In the genomic region with DNA sequence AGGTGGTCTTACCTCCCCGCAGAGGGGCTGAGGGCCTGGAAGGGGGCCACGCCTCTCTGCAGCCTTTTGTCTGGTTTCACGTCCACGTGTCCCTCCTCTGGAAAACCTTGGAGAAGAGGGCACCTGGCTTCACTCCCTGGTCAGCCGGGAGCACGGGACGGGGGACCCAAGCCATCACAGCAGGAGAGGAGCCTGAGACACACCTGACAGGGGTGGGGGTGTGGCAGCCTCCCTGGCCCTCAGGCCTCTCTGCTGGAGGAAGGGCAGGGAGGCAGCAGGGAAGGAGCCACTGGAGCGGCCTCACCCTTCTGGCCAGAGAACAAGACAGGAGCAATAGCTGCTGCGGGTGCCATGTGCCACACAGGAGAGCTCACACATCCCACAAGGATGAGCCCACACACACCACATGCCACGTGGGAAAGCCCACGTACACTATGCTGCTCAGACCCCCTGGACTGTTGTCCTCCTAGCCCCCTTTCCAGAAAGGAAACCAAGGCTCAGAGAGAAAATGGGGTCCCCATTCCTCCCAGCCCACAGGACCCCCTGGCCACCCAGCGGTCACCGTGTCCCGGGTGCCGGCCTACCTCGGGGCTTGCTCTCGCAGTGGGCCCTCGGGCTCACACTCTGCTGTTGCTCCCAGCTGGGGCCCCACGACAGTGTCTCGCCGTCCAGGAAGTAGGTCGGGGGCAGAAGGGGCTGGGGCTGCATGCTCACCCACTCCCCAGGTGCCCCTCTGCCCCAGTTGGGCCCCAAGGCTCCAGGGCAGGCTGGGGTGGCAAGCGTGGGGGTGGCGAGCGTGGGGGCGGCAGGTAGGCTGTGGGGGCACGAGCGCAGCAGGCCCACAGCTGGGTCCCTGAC, we compare ENCODE assay signal across 17 cellular contexts. TPM values are rescaled to one million over a fixed set of nuclear protein-coding genes. Genes with fewer than 3 reads are reported as not detected.
DNase-seq lines count a peak whose midpoint lies in the region; ATAC-seq and TF ChIP-seq lines count a peak whose summit lies in the region.
"Had no signal": no experiment of that assay in that cellular context is flagged by ENCODE, and none has a peak within 500 bp of the region (broad histone marks: within the 10 kb centered on the region; RNA-seq: fewer than 3 reads in every experiment).

No MANE protein-coding gene starts in this region.

- no peak overlapping the region for H2BK5ac ChIP-seq in neuronal stem cell (ENCODE audit: low read length)

- H3K9me3 ChIP-seq in right cardiac atrium (ENCODE audit: control insufficient read depth, low read length) (no peaks in the 10 kb centered on the region), right atrium auricular region (no peaks in the 10 kb centered on the region), HEK293 (ENCODE audit: control insufficient read depth, insufficient read depth, low read depth, low read length) (no peaks in the 10 kb centered on the region), neuronal stem cell (replicated peaks in 1 of 2; ENCODE audit: control insufficient read depth in 2 of 2, insufficient read depth in 1 of 2, low read depth in 1 of 2, low read length in 2 of 2) (no peaks in the 10 kb centered on the region), smooth muscle cell (replicated peaks; ENCODE audit: low read depth) (no peaks in the 10 kb centered on the region)
- H3K9me3 ChIP-seq: BLaER1 treated with 17β-estradiol and CSF1 and Interleukin-3, amounts not matched to agents 10 nM and 100 nM; HAP-1 had no signal

- H3K18ac ChIP-seq in neuronal stem cell (ENCODE audit: low read length): peak overlapping the region; percentile 38

- POLR2A ChIA-PET in HEK293 (lab: Yijun Ruan, JAX): interaction anchor here (0.8 kb wide), 1 partner anchor 310 kb away, joined by 3 read pairs; no protein-coding TSS in a partner anchor

- no peak overlapping the region for H3K14ac ChIP-seq in neuronal stem cell (ENCODE audit: low read length)

- peak in 2 of 3 donors; percentile 34 to 35 for DNase-seq in right cardiac atrium
- no peak for DNase-seq in right atrium auricular region (ENCODE audit: low spot score)
- no peak for DNase-seq in neuronal stem cell (ENCODE audit: low spot score)
- DNase-seq in smooth muscle cell (lab: John Stamatoyannopoulos, UW; ENCODE audit: unreplicated experiment): no peak
- DNase-seq in epidermal melanocyte (ENCODE audit: insufficient read length, low spot score): no peak
- DNase-seq: CD4-positive, alpha-beta T cell; CD8-positive, alpha-beta memory T cell; DMS 273 treated with DMSO at 0.1 percent for 48 hours; DMS79; EL; GDM1; GOT3 had no signal

- no peaks in the 10 kb centered on the region for H3K79me2 ChIP-seq in smooth muscle cell (ENCODE audit: low read depth)

- H3K4me2 ChIP-seq in neuronal stem cell (ENCODE audit: insufficient read depth, low read length, poor library complexity, severe bottlenecking) (no peak overlapping the region), smooth muscle cell (no peak overlapping the region)

- H4K91ac ChIP-seq in neuronal stem cell (ENCODE audit: low read depth, low read length, poor library complexity): peak overlapping the region; percentile 72

- peak overlapping the region; percentile 50 for H3K9ac ChIP-seq in neuronal stem cell (ENCODE audit: low read depth, low read length, poor library complexity)
- H3K9ac ChIP-seq in smooth muscle cell (ENCODE audit: low read depth): no peak overlapping the region

- H4K8ac ChIP-seq in neuronal stem cell (ENCODE audit: low read depth, low read length): no peak overlapping the region

- no peak for ATAC-seq in right cardiac atrium

- TF ChIP-seq CTCF in right atrium auricular region (IDR thresholded peaks at IDR 0.05) (no peak), HEK293 (tag by site-specific recombination; IDR thresholded peaks at IDR 0.05) (no peak), smooth muscle cell (IDR thresholded peaks at IDR 0.05; ENCODE audit: borderline replicate concordance, insufficient read depth, poor library complexity, severe bottlenecking) (no peak)

- H3K23ac ChIP-seq in neuronal stem cell (ENCODE audit: low read depth, low read length, poor library complexity): peak overlapping the region; percentile 65

- intact Hi-C loops in right cardiac atrium (cut with DNase I): loop anchor here in 2 of 4 donors (10.0 kb wide), 2 partner anchors 111 to 321 kb away; partner anchors contain the start of gene UBAC1 (in 1 of the 2)

- H3K4me3 ChIP-seq in right cardiac atrium (ENCODE audit: low read length) (no peak overlapping the region), right atrium auricular region (no peak overlapping the region), HEK293 (ENCODE audit: low read depth, low read length) (no peak overlapping the region), neuronal stem cell (ENCODE audit: low read length in 2 of 2) (no peak overlapping the region), smooth muscle cell (no peak overlapping the region)
- H3K4me3 ChIP-seq: BLaER1 treated with 17β-estradiol and CSF1 and Interleukin-3, amounts not matched to agents 10 nM and 100 nM; HAP-1 had no signal

- no peak overlapping the region for H2AFZ ChIP-seq in neuronal stem cell (ENCODE audit: low read length)
- no peak overlapping the region for H2AFZ ChIP-seq in smooth muscle cell (ENCODE audit: low read depth)

- H3K4me1 ChIP-seq in right cardiac atrium (ENCODE audit: control insufficient read depth, insufficient read depth, low read length): no peaks in the 10 kb centered on the region
- peaks cover 0 to 14% of the 10 kb centered on the region in 2 donors for H3K4me1 ChIP-seq in right atrium auricular region
- H3K4me1 ChIP-seq in HEK293 (ENCODE audit: control insufficient read depth, insufficient read depth, low read length): no peaks in the 10 kb centered on the region
- H3K4me1 ChIP-seq in neuronal stem cell (ENCODE audit: control insufficient read depth in 2 of 2, insufficient read depth in 1 of 2, low read depth in 1 of 2, low read length in 2 of 2): peaks cover 0 to 3% of the 10 kb centered on the region in 2 donors
- peaks cover 3% of the 10 kb centered on the region for H3K4me1 ChIP-seq in smooth muscle cell (ENCODE audit: low read depth)
- H3K4me1 ChIP-seq: HAP-1 had no signal

- H3K79me1 ChIP-seq in neuronal stem cell (ENCODE audit: low read depth, low read length): peaks cover 3% of the 10 kb centered on the region

- H2AK5ac ChIP-seq in neuronal stem cell (ENCODE audit: low read depth, low read length): peak overlapping the region; percentile 97

- H3K36me3 ChIP-seq in right atrium auricular region: no peaks in the 10 kb centered on the region
- H3K36me3 ChIP-seq in HEK293 (ENCODE audit: control insufficient read depth in 2 of 2, insufficient read depth in 1 of 2, low read length in 2 of 2): no peaks in the 10 kb centered on the region
- H3K36me3 ChIP-seq in neuronal stem cell (replicated peaks in 1 of 2; ENCODE audit: control insufficient read depth in 2 of 2, insufficient read depth in 2 of 2, low read length in 2 of 2): no peaks in the 10 kb centered on the region
- H3K36me3 ChIP-seq in smooth muscle cell (ENCODE audit: low read depth): no peaks in the 10 kb centered on the region
- H3K36me3 ChIP-seq: BLaER1 treated with 17β-estradiol and CSF1 and Interleukin-3, amounts not matched to agents 10 nM and 100 nM; HAP-1 had no signal

- H2BK120ac ChIP-seq in neuronal stem cell (ENCODE audit: low read depth, low read length): no peak overlapping the region

- H3F3A ChIP-seq in smooth muscle cell (ENCODE audit: low read depth): no peaks in the 10 kb centered on the region

- H3K4ac ChIP-seq in neuronal stem cell (ENCODE audit: low read length): peak overlapping the region; percentile 23

- CTCF ChIA-PET in HEK293 (lab: Yijun Ruan, JAX): interaction anchor here (0.6 to 2.5 kb wide), 12 partner anchors 9 to 325 kb away, joined by 3 to 9 read pairs (median 4); partner anchors contain the start of gene UBAC1

- H3K27ac ChIP-seq in right cardiac atrium (ENCODE audit: low read length) (no peak overlapping the region), right atrium auricular region (no peak overlapping the region), HEK293 (ENCODE audit: extremely low read depth, low read depth, low read length) (no peak overlapping the region), neuronal stem cell (replicated peaks; ENCODE audit: low read length) (no peak overlapping the region), smooth muscle cell (ENCODE audit: low read depth) (no peak overlapping the region)
- H3K27ac ChIP-seq: BLaER1 treated with 17β-estradiol and CSF1 and Interleukin-3, amounts not matched to agents 10 nM and 100 nM had no signal

- peak overlapping the region; percentile 75 for H2BK15ac ChIP-seq in neuronal stem cell (ENCODE audit: low read length)

- H2BK12ac ChIP-seq in neuronal stem cell (ENCODE audit: low read length): peak overlapping the region; percentile 58

- WGBS in right cardiac atrium: 75% methylated on average over 28 of the region's 28 CpGs
- WGBS in neuronal stem cell (ENCODE audit: extremely low coverage in 2 of 2, insufficient read length in 2 of 2, insufficient replicate concordance in 1 of 2), 2 donors: no CpG with 5 or more reads among the region's 28 CpGs
- 89% methylated on average over 24 of the region's 28 CpGs for WGBS in smooth muscle cell (ENCODE audit: low lambda C conversion rate)

- no peaks in the 10 kb centered on the region for H4K20me1 ChIP-seq in smooth muscle cell (ENCODE audit: low read depth)

- H3K27me3 ChIP-seq in right cardiac atrium (ENCODE audit: control insufficient read depth, insufficient read depth) (no peaks in the 10 kb centered on the region), right atrium auricular region (no peaks in the 10 kb centered on the region), neuronal stem cell (ENCODE audit: control insufficient read depth in 3 of 3, insufficient read depth in 3 of 3, low read depth in 1 of 3, low read length in 3 of 3) (peaks cover 0 to 61% (median 0%) of the 10 kb centered on the region in 3 experiments), smooth muscle cell (ENCODE audit: low read depth) (no peaks in the 10 kb centered on the region)

TF ChIP-seq in HEK293, 187 proteins besides CTCF, POLR2A, EP300 and RAD21 (continues in another document):
- no peak for TF ChIP-seq ZNF341 (tag by site-specific recombination; IDR thresholded peaks at IDR 0.05; ENCODE audit: low read depth)

RNA-seq across cellular contexts. Expression of gene CCDC187, which starts 18.2 kb away (rescaled TPM):
- not detected for total RNA-seq in right cardiac atrium
- not detected for polyA plus RNA-seq in right cardiac atrium
- total RNA-seq in right atrium auricular region: not detected
- polyA plus RNA-seq in neuronal stem cell (2013, experiment 1 of 2): 0.08 TPM
- polyA plus RNA-seq in neuronal stem cell (2013, experiment 2 of 2): 0.08 TPM
- not detected in 2 replicates for total RNA-seq in smooth muscle cell
- 0.10 TPM in 1 of 2 replicates, not detected in the other for polyA plus RNA-seq in smooth muscle cell
- total RNA-seq: A673; CD4-positive, alpha-beta T cell; CD8-positive, alpha-beta memory T cell had no signal
- polyA plus RNA-seq: CD14-positive monocyte; CD8-positive, alpha-beta memory T cell had no signal

RNA-seq across cellular contexts. Expression of gene QSOX2, which starts 40.1 kb away (rescaled TPM):
- total RNA-seq in right cardiac atrium (1 to 10 TPM; 5.3 to 9.0 (median 7.5) TPM), right atrium auricular region (1 to 10 TPM; 3.2 to 6.3 TPM), smooth muscle cell (8.7 TPM in 2 replicates)
- polyA plus RNA-seq in right cardiac atrium (4.5 TPM), smooth muscle cell (1.9 and 2.5 TPM in 2 replicates)
- polyA plus RNA-seq in neuronal stem cell (2013, experiment 1 of 2): 11.3 TPM
- polyA plus RNA-seq in neuronal stem cell (2013, experiment 2 of 2): 11.5 TPM

RNA-seq across cellular contexts. Expression of gene GPSM1, which starts 41.6 kb away (rescaled TPM):
- total RNA-seq in right cardiac atrium (10 to 100 TPM; 46.3 to 90.6 (median 71.6) TPM), right atrium auricular region (10 to 100 TPM; 39.4 to 44.5 TPM), smooth muscle cell (17.1 and 21.1 TPM in 2 replicates)
- polyA plus RNA-seq in right cardiac atrium (73.3 TPM), smooth muscle cell (42.8 and 45.9 TPM in 2 replicates)
- polyA plus RNA-seq in neuronal stem cell (2013, experiment 1 of 2): 37.4 TPM
- 37.2 TPM for polyA plus RNA-seq in neuronal stem cell (2013, experiment 2 of 2)

Comparison
In these comparisons a context has a peak if more than half of its experiments do, and no peak if none do; other contexts are left out.
1. DNase-seq: peak in right cardiac atrium (2 of 3); none in right atrium auricular region (single experiment), neuronal stem cell (single experiment), smooth muscle cell (single experiment) and epidermal melanocyte (single experiment).